ENCODE assay signal across 23 cellular contexts in the genomic region with DNA sequence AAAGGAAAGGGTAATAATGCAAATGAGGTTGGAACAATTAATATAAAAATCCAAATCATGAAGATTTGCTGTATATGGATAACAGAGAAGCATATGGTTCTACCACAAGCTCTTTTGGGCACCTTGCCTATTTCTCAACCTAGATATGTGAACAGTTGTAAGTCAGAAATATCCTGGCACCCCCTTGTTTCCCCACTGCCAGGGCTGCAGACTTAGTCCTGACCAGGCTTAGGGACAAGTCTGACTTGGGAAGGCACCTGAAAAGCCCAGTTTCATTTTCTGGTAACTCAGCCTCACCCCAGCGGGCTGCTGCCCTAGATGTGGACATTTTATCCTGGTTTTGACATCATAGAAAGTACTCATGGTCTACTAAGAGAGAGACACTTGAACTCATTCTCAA.
"Had no signal": no experiment of that assay in that cellular context is flagged by ENCODE, and none has a peak within 500 bp of the region (broad histone marks: within the 10 kb centered on the region; RNA-seq: fewer than 3 reads in every experiment).

No MANE protein-coding gene starts in this region.

- ATAC-seq: activated CD4-positive, CD25-positive, alpha-beta regulatory T cell treated with anti-CD3 and anti-CD28 coated beads, Interleukin-2, amount 50 U/mL, for 24 hours; activated CD8-positive, alpha-beta T cell treated with anti-CD3 and anti-CD28 coated beads for 36 hours; activated T-cell treated with anti-CD3 and anti-CD28 coated beads, Interleukin-2, amount 50 U/mL, for 4 hours; activated T-helper 17 cell treated with anti-CD3 and anti-CD28 coated beads, Interleukin-2, amount 50 U/mL, for 72 hours; esophagus mucosa; T-helper 17 cell had no signal

- DNase-seq: activated B cell treated with CpG ODN at 0.5 μM for 24 hours; activated CD4-positive, alpha-beta T cell treated with anti-CD3 and anti-CD28 coated beads for 48 hours; activated CD4-positive, alpha-beta T cell treated with anti-CD3 and anti-CD28 coated beads, Interleukin-2, amount 50 U/mL, for 1 hour; activated CD4-positive, alpha-beta T cell treated with anti-CD3 and anti-CD28 coated beads, Interleukin-2, amount 50 U/mL, for 48 hours; activated CD8-positive, alpha-beta memory T cell treated with anti-CD3 and anti-CD28 coated beads for 24 hours; activated CD8-positive, alpha-beta T cell treated with anti-CD3 and anti-CD28 coated beads for 36 hours; activated effector memory CD4-positive, alpha-beta T cell treated with Interleukin-2 at 50 U/mL for 16 hours; activated gamma-delta T cell treated with Interleukin-2 at 50 U/mL for 16 hours; activated naive CD4-positive, alpha-beta T cell treated with anti-CD3 and anti-CD28 coated beads, Interleukin-2, amount 50 U/mL, for 16 hours; activated naive CD4-positive, alpha-beta T cell treated with Interleukin-2 at 50 U/mL for 16 hours; activated T-cell treated with anti-CD3 and anti-CD28 coated beads, Interleukin-2, amount 50 U/mL, for 4 hours; amniotic stem cell; brain microvascular endothelial cell; effector memory CD4-positive, alpha-beta T cell; endodermal cell; foreskin fibroblast; head of caudate nucleus; T-helper 17 cell; T1000; WERI-Rb-1 had no signal
